ENCODE assay signal across 8 cellular contexts in genomic region chr18:55268146-55268545, GRCh38.
DNase-seq lines count a peak whose midpoint lies in the region; ATAC-seq lines count a peak whose summit lies in the region.

No MANE protein-coding gene starts in this region.

- ATAC-seq in GM18858 (IDR thresholded peaks at IDR 0.05; ENCODE audit: unreplicated experiment) (peak; percentile 87), HG03565 (IDR thresholded peaks at IDR 0.05; ENCODE audit: unreplicated experiment) (peak; percentile 64)
- peak; percentile 50 for ATAC-seq in naive thymus-derived CD4-positive, alpha-beta T cell

- POLR2A ChIA-PET in naive thymus-derived CD4-positive, alpha-beta T cell (lab: Charles Lee): no interaction called here

- no peak overlapping the region for H3K4me3 Mint-ChIP-seq in naive thymus-derived CD4-positive, alpha-beta T cell

- H3K4me2 ChIP-seq in GM23248 (ENCODE audit: unreplicated experiment): no peak overlapping the region

- H2AFZ ChIP-seq in GM23248: no peak overlapping the region

- H3K27me3 ChIP-seq in GM23248 (replicated peaks; ENCODE audit: insufficient read depth): no peaks in the 10 kb centered on the region
- H3K27me3 ChIP-seq in naive thymus-derived CD4-positive, alpha-beta T cell (ENCODE audit: control insufficient read depth in 2 of 2, insufficient read depth in 2 of 2, low read length in 2 of 2): no peaks in the 10 kb centered on the region

- DNase-seq in GM23248 (no peak), UCSD-AML1 (lab: John Stamatoyannopoulos, UW; ENCODE audit: unreplicated experiment) (no peak), NCI-H524 (lab: John Stamatoyannopoulos, UW) (no peak), GM03348 (ENCODE audit: low spot score) (no peak), iPS-NIHi11 (ENCODE audit: low spot score) (no peak)
- DNase-seq in naive thymus-derived CD4-positive, alpha-beta T cell: no peak

- H3K36me3 Mint-ChIP-seq in naive thymus-derived CD4-positive, alpha-beta T cell: no peaks in the 10 kb centered on the region

- H4K20me1 ChIP-seq in GM23248 (ENCODE audit: insufficient read depth): no peaks in the 10 kb centered on the region

- no peaks in the 10 kb centered on the region for H3K27me3 Mint-ChIP-seq in naive thymus-derived CD4-positive, alpha-beta T cell

- 38 to 41% methylated on average over 1 of the region's 1 CpG for WGBS in GM23248 (ENCODE audit: low coverage in 1 of 2, low lambda C conversion rate in 2 of 2, missing lambda C conversion rate in 2 of 2), 2 experiments

- H3K9ac ChIP-seq in GM23248: no peak overlapping the region

- H3K27ac Mint-ChIP-seq in naive thymus-derived CD4-positive, alpha-beta T cell: peak overlapping the region in 1 of 9 donors; percentile 31

- no peaks in the 10 kb centered on the region for H3K9me2 ChIP-seq in GM23248 (ENCODE audit: insufficient read depth)

- H3K4me1 Mint-ChIP-seq in naive thymus-derived CD4-positive, alpha-beta T cell: peaks cover 0 to 5% (median 0%) of the 10 kb centered on the region in 7 donors

- 0 out of 2 replicates have a peak overlapping the region, but pooled peaks have one; percentile 46 for H3K27ac ChIP-seq in GM23248
- H3K27ac ChIP-seq in naive thymus-derived CD4-positive, alpha-beta T cell (ENCODE audit: low read depth, low read length): no peak overlapping the region

- no peak overlapping the region for H3K4me3 ChIP-seq in GM23248
- H3K4me3 ChIP-seq in naive thymus-derived CD4-positive, alpha-beta T cell (ENCODE audit: low read length): no peak overlapping the region

- H3K9me3 ChIP-seq in GM23248 (ENCODE audit: low read depth): no peaks in the 10 kb centered on the region
- no peaks in the 10 kb centered on the region for H3K9me3 ChIP-seq in naive thymus-derived CD4-positive, alpha-beta T cell (ENCODE audit: control insufficient read depth in 2 of 3, low read length in 3 of 3)

- CTCF ChIA-PET in naive thymus-derived CD4-positive, alpha-beta T cell (lab: Charles Lee): no interaction called here

- in situ Hi-C loops in GM23248 (cut with MboI): no loop called here

- intact Hi-C loops in naive thymus-derived CD4-positive, alpha-beta T cell (cut with micrococcal nuclease): no loop called here

- peaks cover 53% of the 10 kb centered on the region for H3F3A ChIP-seq in GM23248 (ENCODE audit: insufficient read depth)

- peaks cover 35% of the 10 kb centered on the region for H3K79me2 ChIP-seq in GM23248 (ENCODE audit: insufficient read depth)

- H3K4me1 ChIP-seq in GM23248 (ENCODE audit: insufficient read depth): peaks cover 43% of the 10 kb centered on the region
- H3K4me1 ChIP-seq in naive thymus-derived CD4-positive, alpha-beta T cell (ENCODE audit: control insufficient read depth in 2 of 2, insufficient read depth in 2 of 2, low read length in 2 of 2): no peaks in the 10 kb centered on the region

- H3K36me3 ChIP-seq in GM23248 (ENCODE audit: low read depth): peaks cover 11% of the 10 kb centered on the region
- no peaks in the 10 kb centered on the region for H3K36me3 ChIP-seq in naive thymus-derived CD4-positive, alpha-beta T cell (ENCODE audit: control insufficient read depth in 2 of 3, insufficient read depth in 3 of 3, low read length in 3 of 3)

- peaks cover 0 to 9% (median 0%) of the 10 kb centered on the region in 11 donors for H3K9me3 Mint-ChIP-seq in naive thymus-derived CD4-positive, alpha-beta T cell
